ENCODE assay signal across 1 cellular context in the genomic region with DNA sequence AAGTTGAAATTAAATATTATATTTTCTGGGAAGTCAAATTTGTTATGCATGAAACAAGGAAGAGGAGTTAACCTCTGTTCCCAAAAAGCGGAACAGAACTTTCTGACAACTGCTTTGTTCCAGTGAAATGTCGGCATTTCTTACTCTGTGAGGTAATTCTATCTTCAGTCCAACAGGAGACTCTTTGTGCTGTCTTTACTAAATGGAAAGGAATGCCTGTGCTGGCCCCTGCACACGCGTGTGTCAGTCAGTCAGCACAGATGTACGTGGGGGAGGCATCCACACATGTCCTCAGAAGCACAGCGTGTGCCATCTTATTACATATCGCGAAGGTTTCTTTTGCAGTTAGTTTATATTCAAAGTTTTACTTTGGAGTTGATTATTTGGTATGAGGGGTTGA.
TF ChIP-seq lines count a peak whose summit lies in the region.

No MANE protein-coding gene starts in this region.

TF ChIP-seq in SK-N-SH treated with all-trans-retinoic acid at 6 μM for 48 hours, 23 proteins besides CTCF, POLR2A, EP300 and RAD21 (continued from another document):
- TF ChIP-seq, protein P1, sequence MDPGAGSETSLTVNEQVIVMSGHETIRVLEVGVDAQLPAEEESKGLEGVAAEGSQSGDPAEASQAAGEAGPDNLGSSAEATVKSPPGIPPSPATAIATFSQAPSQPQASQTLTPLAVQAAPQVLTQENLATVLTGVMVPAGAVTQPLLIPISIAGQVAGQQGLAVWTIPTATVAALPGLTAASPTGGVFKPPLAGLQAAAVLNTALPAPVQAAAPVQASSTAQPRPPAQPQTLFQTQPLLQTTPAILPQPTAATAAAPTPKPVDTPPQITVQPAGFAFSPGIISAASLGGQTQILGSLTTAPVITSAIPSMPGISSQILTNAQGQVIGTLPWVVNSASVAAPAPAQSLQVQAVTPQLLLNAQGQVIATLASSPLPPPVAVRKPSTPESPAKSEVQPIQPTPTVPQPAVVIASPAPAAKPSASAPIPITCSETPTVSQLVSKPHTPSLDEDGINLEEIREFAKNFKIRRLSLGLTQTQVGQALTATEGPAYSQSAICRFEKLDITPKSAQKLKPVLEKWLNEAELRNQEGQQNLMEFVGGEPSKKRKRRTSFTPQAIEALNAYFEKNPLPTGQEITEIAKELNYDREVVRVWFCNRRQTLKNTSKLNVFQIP (CRISPR knock-in tag; IDR thresholded peaks at IDR 0.05; ENCODE audit: borderline replicate concordance, low read depth): no peak
- no peak for TF ChIP-seq ZNF565 (CRISPR knock-in tag; conservative IDR thresholded peaks at IDR 0.05; ENCODE audit: low read depth)
- no peak for TF ChIP-seq OSR1 (CRISPR knock-in tag; IDR thresholded peaks at IDR 0.05)
- TF ChIP-seq, protein P2, sequence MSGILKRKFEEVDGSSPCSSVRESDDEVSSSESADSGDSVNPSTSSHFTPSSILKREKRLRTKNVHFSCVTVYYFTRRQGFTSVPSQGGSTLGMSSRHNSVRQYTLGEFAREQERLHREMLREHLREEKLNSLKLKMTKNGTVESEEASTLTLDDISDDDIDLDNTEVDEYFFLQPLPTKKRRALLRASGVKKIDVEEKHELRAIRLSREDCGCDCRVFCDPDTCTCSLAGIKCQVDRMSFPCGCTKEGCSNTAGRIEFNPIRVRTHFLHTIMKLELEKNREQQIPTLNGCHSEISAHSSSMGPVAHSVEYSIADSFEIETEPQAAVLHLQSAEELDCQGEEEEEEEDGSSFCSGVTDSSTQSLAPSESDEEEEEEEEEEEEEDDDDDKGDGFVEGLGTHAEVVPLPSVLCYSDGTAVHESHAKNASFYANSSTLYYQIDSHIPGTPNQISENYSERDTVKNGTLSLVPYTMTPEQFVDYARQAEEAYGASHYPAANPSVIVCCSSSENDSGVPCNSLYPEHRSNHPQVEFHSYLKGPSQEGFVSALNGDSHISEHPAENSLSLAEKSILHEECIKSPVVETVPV (CRISPR knock-in tag; IDR thresholded peaks at IDR 0.05): no peak
- TF ChIP-seq BACH2 (CRISPR knock-in tag; IDR thresholded peaks at IDR 0.05; ENCODE audit: borderline replicate concordance): no peak
- no peak for TF ChIP-seq GLIS3 (CRISPR knock-in tag; IDR thresholded peaks at IDR 0.05)
- no peak for TF ChIP-seq CSDC2 (CRISPR knock-in tag; IDR thresholded peaks at IDR 0.05)
- TF ChIP-seq ZC3H10 (CRISPR knock-in tag; IDR thresholded peaks at IDR 0.05): no peak
- TF ChIP-seq, protein P3, sequence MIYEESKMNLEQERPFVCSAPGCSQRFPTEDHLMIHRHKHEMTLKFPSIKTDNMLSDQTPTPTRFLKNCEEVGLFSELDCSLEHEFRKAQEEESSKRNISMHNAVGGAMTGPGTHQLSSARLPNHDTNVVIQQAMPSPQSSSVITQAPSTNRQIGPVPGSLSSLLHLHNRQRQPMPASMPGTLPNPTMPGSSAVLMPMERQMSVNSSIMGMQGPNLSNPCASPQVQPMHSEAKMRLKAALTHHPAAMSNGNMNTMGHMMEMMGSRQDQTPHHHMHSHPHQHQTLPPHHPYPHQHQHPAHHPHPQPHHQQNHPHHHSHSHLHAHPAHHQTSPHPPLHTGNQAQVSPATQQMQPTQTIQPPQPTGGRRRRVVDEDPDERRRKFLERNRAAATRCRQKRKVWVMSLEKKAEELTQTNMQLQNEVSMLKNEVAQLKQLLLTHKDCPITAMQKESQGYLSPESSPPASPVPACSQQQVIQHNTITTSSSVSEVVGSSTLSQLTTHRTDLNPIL (CRISPR knock-in tag; IDR thresholded peaks at IDR 0.05; ENCODE audit: low read depth): no peak
